ENCODE assay signal across 9 cellular contexts in genomic region chr12:38664661-38665269, GRCh38.
DNase-seq lines count a peak whose midpoint lies in the region; ATAC-seq and TF ChIP-seq lines count a peak whose summit lies in the region.
"Had no signal": no experiment of that assay in that cellular context is flagged by ENCODE, and none has a peak within 500 bp of the region (broad histone marks: within the 10 kb centered on the region; RNA-seq: fewer than 3 reads in every experiment).

No MANE protein-coding gene starts in this region.

- H3K36me3 ChIP-seq in Caco-2 (ENCODE audit: control insufficient read depth, insufficient read depth, low read length) (no peaks in the 10 kb centered on the region), colonic mucosa (no peaks in the 10 kb centered on the region), smooth muscle cell (ENCODE audit: low read depth) (peaks cover 12% of the 10 kb centered on the region)

- H3K4me1 ChIP-seq in Caco-2 (no peaks in the 10 kb centered on the region), colonic mucosa (no peaks in the 10 kb centered on the region), smooth muscle cell (ENCODE audit: low read depth) (peaks cover 5% of the 10 kb centered on the region)

- intact Hi-C loops in Caco-2 (cut with micrococcal nuclease; ENCODE audit: unreplicated experiment) (loop anchor here (1.0 to 2.0 kb wide), 3 partner anchors 242 to 438 kb away; no protein-coding TSS in a partner anchor), colonic mucosa (cut with DNase I) (loop anchor here (5.0 kb wide), 1 partner anchor 243 kb away; the partner anchor contains the start of gene CPNE8)

- ATAC-seq in GM19467 (IDR thresholded peaks at IDR 0.05; ENCODE audit: unreplicated experiment) = peak; percentile 67

- no peaks in the 10 kb centered on the region for H3K27me3 Mint-ChIP-seq in Caco-2 (ENCODE audit: insufficient read depth, unreplicated experiment)
- H3K27me3 Mint-ChIP-seq: dendritic cell treated with granulocyte-macrophage colony-stimulating factor and Interleukin-4, amounts not matched to agents 40 ng/mL and 50 ng/mL, for 4 days had no signal

- peaks cover 9% of the 10 kb centered on the region for H3K9me3 Mint-ChIP-seq in Caco-2 (ENCODE audit: unreplicated experiment)

- no peaks in the 10 kb centered on the region for H3K27me3 ChIP-seq in Caco-2 (replicated peaks; ENCODE audit: control insufficient read depth, insufficient read depth, low read length)
- H3K27me3 ChIP-seq in colonic mucosa = no peaks in the 10 kb centered on the region
- no peaks in the 10 kb centered on the region for H3K27me3 ChIP-seq in smooth muscle cell (ENCODE audit: low read depth)

- H3K9ac ChIP-seq in colonic mucosa (ENCODE audit: low read depth in 2 of 2, low read length in 2 of 2) (no peak overlapping the region), smooth muscle cell (ENCODE audit: low read depth) (no peak overlapping the region)

- H3K4me3 ChIP-seq in Caco-2 (ENCODE audit: low read depth, low read length) (no peak overlapping the region), colonic mucosa (no peak overlapping the region), smooth muscle cell (no peak overlapping the region)

- H3K4me3 Mint-ChIP-seq in Caco-2 (ENCODE audit: unreplicated experiment) = no peak overlapping the region
- H3K4me3 Mint-ChIP-seq: dendritic cell treated with granulocyte-macrophage colony-stimulating factor and Interleukin-4, amounts not matched to agents 40 ng/mL and 50 ng/mL, for 4 days had no signal

- no TSS peak for BruUV-seq in Caco-2 (replicated peaks; lab: Mats Ljungman, UMichigan)

- H3K36me3 Mint-ChIP-seq in Caco-2 (ENCODE audit: insufficient read depth, unreplicated experiment) = no peaks in the 10 kb centered on the region

- DNase-seq in Caco-2 (peak in 1 of 2 experiments; percentile 45), HuH-7 (ENCODE audit: low spot score) (peak; percentile 12), colonic mucosa (peak; percentile 25), smooth muscle cell (lab: John Stamatoyannopoulos, UW; ENCODE audit: unreplicated experiment) (no peak), GM19238 (ENCODE audit: insufficient read length, low spot score) (no peak)
- DNase-seq in activated naive CD4-positive, alpha-beta T cell (lab: John Stamatoyannopoulos, UW) = no peak
- DNase-seq in activated effector memory CD4-positive, alpha-beta T cell treated with Interleukin-2 at 50 U/mL for 16 hours = no peak

- POLR2A ChIA-PET in Caco-2 (lab: Charles Lee) = no interaction called here

- no peaks in the 10 kb centered on the region for H3K79me2 ChIP-seq in smooth muscle cell (ENCODE audit: low read depth)

- no peak overlapping the region for H3K4me2 ChIP-seq in smooth muscle cell

- H3K9me3 ChIP-seq in Caco-2 (no peaks in the 10 kb centered on the region), colonic mucosa (no peaks in the 10 kb centered on the region), smooth muscle cell (replicated peaks; ENCODE audit: low read depth) (peaks cover 12% of the 10 kb centered on the region)

- H3K27ac ChIP-seq in colonic mucosa (no peak overlapping the region), smooth muscle cell (ENCODE audit: low read depth) (no peak overlapping the region)

- H3K27ac Mint-ChIP-seq in Caco-2 (ENCODE audit: unreplicated experiment) = no peak overlapping the region
- H3K27ac Mint-ChIP-seq: dendritic cell treated with granulocyte-macrophage colony-stimulating factor and Interleukin-4, amounts not matched to agents 40 ng/mL and 50 ng/mL, for 4 days had no signal

- CTCF ChIA-PET in Caco-2 (lab: Charles Lee) = interaction anchor here (0.6 to 1.6 kb wide), 6 partner anchors 13 to 458 kb away, joined by 3 to 18 read pairs (median 4); partner anchors contain the start of gene CPNE8

- peaks cover 6% of the 10 kb centered on the region for H3K4me1 Mint-ChIP-seq in Caco-2 (ENCODE audit: low read depth, unreplicated experiment)

- H2AFZ ChIP-seq in smooth muscle cell (ENCODE audit: low read depth) = no peak overlapping the region

- no peaks in the 10 kb centered on the region for H3F3A ChIP-seq in smooth muscle cell (ENCODE audit: low read depth)

- H4K20me1 ChIP-seq in smooth muscle cell (ENCODE audit: low read depth) = no peaks in the 10 kb centered on the region

- peak; percentile 48 to 82 for TF ChIP-seq CTCF in Caco-2 (IDR thresholded peaks at IDR 0.05; ENCODE audit: insufficient read depth in 1 of 2, low read depth in 1 of 2, low read length in 1 of 2, severe bottlenecking in 1 of 2, unreplicated experiment in 1 of 2)
- TF ChIP-seq CTCF in colonic mucosa (IDR thresholded peaks at IDR 0.05) = peak; percentile 56
- peak; percentile 34 for TF ChIP-seq CTCF in smooth muscle cell (IDR thresholded peaks at IDR 0.05; ENCODE audit: borderline replicate concordance, insufficient read depth, poor library complexity, severe bottlenecking)

Comparison
In these comparisons a context has a peak if more than half of its experiments do, and no peak if none do; other contexts are left out.
1. DNase-seq: peak in HuH-7 (single experiment) and colonic mucosa (single experiment); none in smooth muscle cell (single experiment), activated naive CD4-positive, alpha-beta T cell (0 of 4), activated effector memory CD4-positive, alpha-beta T cell treated with Interleukin-2 at 50 U/mL for 16 hours (single experiment) and GM19238 (single experiment).
2. Peak in every context shown above with its lines, with median percentiles within 50 percentile points of each other: CTCF ChIP-seq.